Comparison of ENCODE assay signal across 20 cellular contexts in the genomic region with DNA sequence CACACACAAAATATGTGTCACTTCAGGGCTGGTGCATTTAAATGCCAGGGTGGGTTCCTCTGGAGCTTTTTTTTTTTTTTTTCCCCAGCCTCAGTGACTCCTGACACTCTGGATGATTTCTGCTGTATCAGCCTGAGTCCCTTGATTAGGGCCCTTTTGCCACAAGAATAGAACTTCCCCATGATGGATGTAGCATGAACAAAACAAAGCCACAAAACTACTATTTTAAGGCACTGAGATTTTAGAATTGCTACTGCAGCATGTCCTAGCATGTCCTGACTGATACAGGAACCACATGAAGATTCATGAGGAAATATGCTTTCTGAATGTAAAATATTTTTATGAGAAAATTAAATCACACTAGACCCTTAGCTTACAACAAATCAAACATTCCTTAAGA. TPM values are rescaled to one million over a fixed set of nuclear protein-coding genes. Genes with fewer than 3 reads are reported as not detected.
"Had no signal": no experiment of that assay in that cellular context is flagged by ENCODE, and none has a peak within 500 bp of the region (broad histone marks: within the 10 kb centered on the region; RNA-seq: fewer than 3 reads in every experiment).

No MANE protein-coding gene starts in this region.

- H3K4me3 ChIP-seq: ascending aorta, hepatocyte had no signal

- DNase-seq: activated CD4-positive, CD25-positive, alpha-beta regulatory T cell treated with anti-CD3 and anti-CD28 coated beads, Interleukin-2, amount 50 U/mL, for 72 hours; activated naive CD4-positive, alpha-beta T cell treated with Interleukin-2 at 50 U/mL for 16 hours; activated naive CD8-positive, alpha-beta T cell treated with anti-CD3 and anti-CD28 coated beads, Interleukin-2, amount 50 U/mL, for 24 hours; erythroblast; kidney; left ventricle myocardium superior; mesenchymal stem cell; natural killer cell; stimulated activated CD4-positive, alpha-beta T cell treated with anti-CD3 and anti-CD28 coated beads, Interleukin-12 subunit alpha, Interleukin-12 subunit beta, amount 100 ng/mL, for 4 hours; stimulated activated CD4-positive, alpha-beta T cell treated with anti-CD3 and anti-CD28 coated beads, Interleukin-2, amount 100 ng/mL, for 24 hours; T-helper 9 cell had no signal

- H3K4me1 Mint-ChIP-seq: activated naive CD8-positive, alpha-beta T cell treated with anti-CD3 and anti-CD28 coated beads, Interleukin-2, amount 50 U/mL, for 24 hours; natural killer cell; stimulated activated memory B cell treated with anti-CD40 and anti-IgM and Interleukin-4, amounts not matched to agents 10 μg/mL and 1 μg/mL and 100 μg/mL, for 72 hours had no signal

- H3K27ac ChIP-seq: ascending aorta, hepatocyte, neutrophil had no signal

- H3K27me3 ChIP-seq: ascending aorta, hepatocyte had no signal

- H3K4me3 Mint-ChIP-seq: activated naive CD8-positive, alpha-beta T cell treated with anti-CD3 and anti-CD28 coated beads, Interleukin-2, amount 50 U/mL, for 24 hours; natural killer cell; stimulated activated memory B cell treated with anti-CD40 and anti-IgM and Interleukin-4, amounts not matched to agents 10 μg/mL and 1 μg/mL and 100 μg/mL, for 72 hours had no signal

- H3K9me3 ChIP-seq: ascending aorta, neutrophil had no signal

- H3K36me3 ChIP-seq: ascending aorta, neutrophil had no signal

- H3K9me3 Mint-ChIP-seq: activated naive CD8-positive, alpha-beta T cell treated with anti-CD3 and anti-CD28 coated beads, Interleukin-2, amount 50 U/mL, for 24 hours; natural killer cell had no signal

- FAIRE-seq: kidney had no signal

- H3K4me1 ChIP-seq: ascending aorta had no signal

- H3K27ac Mint-ChIP-seq: activated naive CD8-positive, alpha-beta T cell treated with anti-CD3 and anti-CD28 coated beads, Interleukin-2, amount 50 U/mL, for 24 hours; natural killer cell; stimulated activated memory B cell treated with anti-CD40 and anti-IgM and Interleukin-4, amounts not matched to agents 10 μg/mL and 1 μg/mL and 100 μg/mL, for 72 hours had no signal

- H3K36me3 Mint-ChIP-seq: natural killer cell; stimulated activated memory B cell treated with anti-CD40 and anti-IgM and Interleukin-4, amounts not matched to agents 10 μg/mL and 1 μg/mL and 100 μg/mL, for 72 hours had no signal

RNA-seq across cellular contexts. Expression of a gene that starts 13.9 kb away (rescaled TPM):
- total RNA-seq: activated CD8-positive, alpha-beta memory T cell treated with anti-CD3 and anti-CD28 coated beads for 36 hours; ascending aorta; dermis microvascular lymphatic vessel endothelial cell; glomerular endothelial cell; hepatocyte; kidney; left ventricle myocardium superior; natural killer cell; renal cortical epithelial cell; urinary bladder had no signal
